Comparison of ENCODE assay signal across 13 cellular contexts in genomic region chr4:95507561-95507960, GRCh38. TPM values are rescaled to one million over a fixed set of nuclear protein-coding genes. Genes with fewer than 3 reads are reported as not detected.
"Had no signal": no experiment of that assay in that cellular context is flagged by ENCODE, and none has a peak within 500 bp of the region (broad histone marks: within the 10 kb centered on the region; RNA-seq: fewer than 3 reads in every experiment).

No MANE protein-coding gene starts in this region.

- DNase-seq: cortex of kidney; effector memory CD8-positive, alpha-beta T cell; esophagus squamous epithelium; foreskin fibroblast; kidney glomerular epithelial cell; natural killer cell; posterior cingulate gyrus; sigmoid colon; small intestine; stimulated activated CD4-positive, alpha-beta T cell treated with anti-CD3 and anti-CD28 coated beads, Interleukin-2, amount 100 ng/mL, for 48 hours; stimulated activated naive CD4-positive, alpha-beta T cell treated with Interleukin-2 at 50 U/mL for 16 hours had no signal

- H3K4me1 ChIP-seq: esophagus squamous epithelium, right atrium auricular region, sigmoid colon had no signal

- H3K79me2 ChIP-seq: hepatocyte had no signal

- ATAC-seq: effector memory CD8-positive, alpha-beta T cell; natural killer cell had no signal

- FAIRE-seq: small intestine had no signal

- H3K27me3 ChIP-seq: esophagus squamous epithelium, hepatocyte, right atrium auricular region, sigmoid colon had no signal

- H3K4me2 ChIP-seq: hepatocyte had no signal

- H2AFZ ChIP-seq: hepatocyte had no signal

- H3K9me3 ChIP-seq: esophagus squamous epithelium, right atrium auricular region, sigmoid colon had no signal

- H3K4me3 ChIP-seq: esophagus squamous epithelium, hepatocyte, right atrium auricular region, sigmoid colon had no signal

- H3K27ac ChIP-seq: esophagus squamous epithelium, hepatocyte, right atrium auricular region, sigmoid colon had no signal

- H3K36me3 ChIP-seq: esophagus squamous epithelium, right atrium auricular region, sigmoid colon had no signal

RNA-seq across cellular contexts. Expression of gene UNC5C, which starts 41.2 kb away (rescaled TPM):
- total RNA-seq: natural killer cell had no signal
